ENCODE assay signal across 22 cellular contexts in genomic region chr5:38009754-38010386, GRCh38.
DNase-seq lines count a peak whose midpoint lies in the region; ATAC-seq and TF ChIP-seq lines count a peak whose summit lies in the region.
"Had no signal": no experiment of that assay in that cellular context is flagged by ENCODE, and none has a peak within 500 bp of the region (broad histone marks: within the 10 kb centered on the region; RNA-seq: fewer than 3 reads in every experiment).

No MANE protein-coding gene starts in this region.

- no peak overlapping the region for H3K9ac ChIP-seq in neuronal stem cell (ENCODE audit: low read depth, low read length, poor library complexity)

- POLR2A ChIA-PET in CD4-positive, alpha-beta memory T cell (lab: Charles Lee; ENCODE audit: partially characterized antibody) = no interaction called here

- DNase-seq in NCI-H2107 treated with DMSO at 0.1 percent for 48 hours (lab: John Stamatoyannopoulos, UW; ENCODE audit: unreplicated experiment) (peak; percentile 37), NCI-H2107 (lab: John Stamatoyannopoulos, UW) (no peak), NCI-H1092 treated with DMSO at 0.1 percent for 48 hours (lab: John Stamatoyannopoulos, UW) (peak; percentile 48), NCI-H510A (lab: John Stamatoyannopoulos, UW) (peak; percentile 21), mucosa of descending colon (peak in 1 of 3 donors; percentile 4), neuronal stem cell (ENCODE audit: low spot score) (no peak)
- no peak for DNase-seq in CD4-positive, alpha-beta memory T cell
- DNase-seq: C1 segment of cervical spinal cord; Caco-2; CD8-positive, alpha-beta T cell; NCI-H1048; NCI-H2029; NCI-H2227 treated with DMSO at 0.1 percent for 48 hours; NCI-H748 treated with DMSO at 0.1 percent for 48 hours; NK-92 treated with Interleukin-12 subunit alpha and Interleukin-12 subunit beta, amount 100 ng/mL, for 24 hours; PC-3; SJCRH30; T-helper 17 cell had no signal

- H3K36me3 ChIP-seq in mucosa of descending colon (ENCODE audit: low read depth) = no peaks in the 10 kb centered on the region
- H3K36me3 ChIP-seq in neuronal stem cell (replicated peaks in 1 of 2; ENCODE audit: control insufficient read depth in 2 of 2, insufficient read depth in 2 of 2, low read length in 2 of 2) = no peaks in the 10 kb centered on the region
- H3K36me3 ChIP-seq in CD4-positive, alpha-beta memory T cell (ENCODE audit: insufficient read depth, low read length) = no peaks in the 10 kb centered on the region
- H3K36me3 ChIP-seq: SJCRH30 had no signal

- H3K4me3 Mint-ChIP-seq in CD4-positive, alpha-beta memory T cell = no peak overlapping the region
- H3K4me3 Mint-ChIP-seq: CD8-positive, alpha-beta T cell; T-helper 17 cell had no signal

- no peak overlapping the region for H3K4me3 ChIP-seq in mucosa of descending colon
- no peak overlapping the region for H3K4me3 ChIP-seq in neuronal stem cell (ENCODE audit: low read length in 2 of 2)
- H3K4me3 ChIP-seq in CD4-positive, alpha-beta memory T cell (ENCODE audit: low read length in 2 of 2) = no peak overlapping the region
- H3K4me3 ChIP-seq: SJCRH30 had no signal

- WGBS in neuronal stem cell (ENCODE audit: extremely low coverage in 2 of 2, insufficient read length in 2 of 2, insufficient replicate concordance in 1 of 2), 2 donors = no CpG with 5 or more reads among the region's 2 CpGs

- CTCF ChIA-PET in CD4-positive, alpha-beta memory T cell (lab: Charles Lee; ENCODE audit: partially characterized antibody) = no interaction called here

- H3K27ac Mint-ChIP-seq in CD4-positive, alpha-beta memory T cell = no peak overlapping the region
- H3K27ac Mint-ChIP-seq: CD8-positive, alpha-beta T cell; T-helper 17 cell had no signal

- H3K9me3 Mint-ChIP-seq in CD4-positive, alpha-beta memory T cell = peaks cover 0 to 11% (median 0%) of the 10 kb centered on the region in 8 donors

- no peaks in the 10 kb centered on the region for H3K4me1 ChIP-seq in mucosa of descending colon (ENCODE audit: low read depth)
- H3K4me1 ChIP-seq in neuronal stem cell (ENCODE audit: control insufficient read depth in 2 of 2, insufficient read depth in 1 of 2, low read depth in 1 of 2, low read length in 2 of 2) = no peaks in the 10 kb centered on the region
- H3K4me1 ChIP-seq in CD4-positive, alpha-beta memory T cell (ENCODE audit: insufficient read depth, low read length) = no peaks in the 10 kb centered on the region
- H3K4me1 ChIP-seq: Caco-2 had no signal

- H2BK5ac ChIP-seq in neuronal stem cell (ENCODE audit: low read length) = no peak overlapping the region

- intact Hi-C loops in mucosa of descending colon (cut with DNase I, micrococcal nuclease) = no loop called here
- intact Hi-C loops in CD4-positive, alpha-beta memory T cell (cut with micrococcal nuclease) = no loop called here

- H3K18ac ChIP-seq in neuronal stem cell (ENCODE audit: low read length) = no peak overlapping the region

- no peak overlapping the region for H2BK120ac ChIP-seq in neuronal stem cell (ENCODE audit: low read depth, low read length)

- H3K14ac ChIP-seq in neuronal stem cell (ENCODE audit: low read length) = no peak overlapping the region

- TF ChIP-seq CTCF in mucosa of descending colon (IDR thresholded peaks at IDR 0.05) = no peak

- peaks cover 0 to 3% of the 10 kb centered on the region in 2 donors for H3K27me3 Mint-ChIP-seq in CD4-positive, alpha-beta memory T cell
- H3K27me3 Mint-ChIP-seq: T-helper 17 cell had no signal

- no peak overlapping the region for H3K27ac ChIP-seq in neuronal stem cell (replicated peaks; ENCODE audit: low read length)
- H3K27ac ChIP-seq in CD4-positive, alpha-beta memory T cell (ENCODE audit: low read depth, low read length) = no peak overlapping the region
- H3K27ac ChIP-seq: HL-60, SJCRH30 had no signal

- H3K4me2 ChIP-seq in neuronal stem cell (ENCODE audit: insufficient read depth, low read length, poor library complexity, severe bottlenecking) = no peak overlapping the region

- H3K36me3 Mint-ChIP-seq in CD4-positive, alpha-beta memory T cell = no peaks in the 10 kb centered on the region
- H3K36me3 Mint-ChIP-seq: CD8-positive, alpha-beta T cell had no signal

- H2AFZ ChIP-seq in neuronal stem cell (ENCODE audit: low read length) = no peak overlapping the region

- H2BK15ac ChIP-seq in neuronal stem cell (ENCODE audit: low read length) = no peak overlapping the region

- no peak overlapping the region for H4K8ac ChIP-seq in neuronal stem cell (ENCODE audit: low read depth, low read length)

- no peak overlapping the region for H2AK5ac ChIP-seq in neuronal stem cell (ENCODE audit: low read depth, low read length)

- H3K79me1 ChIP-seq in neuronal stem cell (ENCODE audit: low read depth, low read length) = no peaks in the 10 kb centered on the region

- no peaks in the 10 kb centered on the region for H3K27me3 ChIP-seq in neuronal stem cell (ENCODE audit: control insufficient read depth in 3 of 3, insufficient read depth in 3 of 3, low read depth in 1 of 3, low read length in 3 of 3)
- H3K27me3 ChIP-seq in CD4-positive, alpha-beta memory T cell (ENCODE audit: insufficient read depth, low read length) = no peaks in the 10 kb centered on the region
- H3K27me3 ChIP-seq: SJCRH30 had no signal

- H4K91ac ChIP-seq in neuronal stem cell (ENCODE audit: low read depth, low read length, poor library complexity) = no peak overlapping the region

- no peak overlapping the region for H3K4ac ChIP-seq in neuronal stem cell (ENCODE audit: low read length)

- ATAC-seq in mucosa of descending colon = peak; percentile 17
- no peak for ATAC-seq in GM21576 (IDR thresholded peaks at IDR 0.05; ENCODE audit: unreplicated experiment)
- ATAC-seq: CD8-positive, alpha-beta T cell; PC-3; Right ventricle myocardium inferior; SK-N-SH treated with all-trans-retinoic acid at 6 μM for 48 hours; T-helper 17 cell had no signal

- no peak overlapping the region for H2BK12ac ChIP-seq in neuronal stem cell (ENCODE audit: low read length)

- H3K4me1 Mint-ChIP-seq in CD4-positive, alpha-beta memory T cell = no peaks in the 10 kb centered on the region
- H3K4me1 Mint-ChIP-seq: T-helper 17 cell had no signal

- H3K9me3 ChIP-seq in mucosa of descending colon (no peaks in the 10 kb centered on the region), neuronal stem cell (replicated peaks in 1 of 2; ENCODE audit: control insufficient read depth in 2 of 2, insufficient read depth in 1 of 2, low read depth in 1 of 2, low read length in 2 of 2) (no peaks in the 10 kb centered on the region)
- H3K9me3 ChIP-seq in CD4-positive, alpha-beta memory T cell (ENCODE audit: control insufficient read depth in 1 of 2, low read length in 2 of 2) = no peaks in the 10 kb centered on the region
- H3K9me3 ChIP-seq: Caco-2, SJCRH30 had no signal

- no peak overlapping the region for H3K23ac ChIP-seq in neuronal stem cell (ENCODE audit: low read depth, low read length, poor library complexity)

Comparison
In these comparisons a context has a peak if more than half of its experiments do, and no peak if none do; other contexts are left out.
1. DNase-seq: peak in NCI-H2107 treated with DMSO at 0.1 percent for 48 hours (single experiment), NCI-H1092 treated with DMSO at 0.1 percent for 48 hours (single experiment) and NCI-H510A (single experiment); none in NCI-H2107 (single experiment), neuronal stem cell (single experiment) and CD4-positive, alpha-beta memory T cell (0 of 5).